7 cellular contexts compared by ENCODE assay signal in the genomic region with DNA sequence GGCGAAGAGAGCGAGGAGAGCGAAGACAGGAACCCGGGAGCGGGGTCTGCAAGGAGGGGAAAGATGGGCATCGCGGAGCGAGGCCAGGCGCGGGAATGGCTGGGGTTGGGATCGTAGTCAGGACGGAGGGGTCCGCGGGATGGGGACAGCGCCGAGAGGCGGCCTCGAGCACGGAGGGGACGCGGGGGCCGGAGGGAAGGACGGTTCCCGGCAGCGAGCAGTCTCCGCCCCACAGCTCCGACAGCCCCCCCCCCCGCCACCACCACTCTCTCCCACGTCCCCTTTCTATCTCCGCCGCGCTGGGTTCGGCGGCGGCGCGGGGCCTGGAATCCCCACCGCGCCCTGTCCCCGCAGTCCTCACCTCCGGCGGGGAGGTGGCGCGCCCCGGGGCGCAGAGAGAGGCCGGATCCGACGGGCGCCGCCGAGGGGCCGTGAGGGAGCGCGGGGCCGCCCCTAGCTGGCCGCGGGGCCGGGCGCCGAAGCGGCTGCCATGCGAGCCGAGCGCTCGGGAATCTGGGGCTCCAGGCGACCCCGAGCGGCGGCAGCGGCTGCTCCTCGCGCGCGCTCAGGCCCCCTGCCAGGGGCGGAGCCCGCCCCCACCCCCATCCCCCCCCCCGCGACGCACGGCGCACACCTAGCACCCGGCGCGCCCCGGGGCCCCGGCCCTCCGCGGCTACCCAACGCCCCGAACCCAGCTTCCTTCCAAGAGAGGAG. TPM values are rescaled to one million over a fixed set of nuclear protein-coding genes. Genes with fewer than 3 reads are reported as not detected.
DNase-seq lines count a peak whose midpoint lies in the region; ATAC-seq lines count a peak whose summit lies in the region.

A gene with protein sequence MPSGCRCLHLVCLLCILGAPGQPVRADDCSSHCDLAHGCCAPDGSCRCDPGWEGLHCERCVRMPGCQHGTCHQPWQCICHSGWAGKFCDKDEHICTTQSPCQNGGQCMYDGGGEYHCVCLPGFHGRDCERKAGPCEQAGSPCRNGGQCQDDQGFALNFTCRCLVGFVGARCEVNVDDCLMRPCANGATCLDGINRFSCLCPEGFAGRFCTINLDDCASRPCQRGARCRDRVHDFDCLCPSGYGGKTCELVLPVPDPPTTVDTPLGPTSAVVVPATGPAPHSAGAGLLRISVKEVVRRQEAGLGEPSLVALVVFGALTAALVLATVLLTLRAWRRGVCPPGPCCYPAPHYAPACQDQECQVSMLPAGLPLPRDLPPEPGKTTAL (minus strand): TSS at position 515 of the 714 bp plus-strand sequence. CDS start 723 bp downstream, outside the sequence.

- H3K9ac ChIP-seq in rectal smooth muscle tissue (ENCODE audit: low read length): peak within 1 kb of the TSS; percentile 30

- peaks cover 3% of the 10 kb centered on the region for H3K36me3 ChIP-seq in rectal smooth muscle tissue (ENCODE audit: control insufficient read depth, insufficient read depth, low read length)

- intact Hi-C loops in activated naive CD4-positive, alpha-beta T cell treated with anti-CD3 and anti-CD28 coated beads for 36 hours (cut with micrococcal nuclease): loop anchor here (1.0 to 2.0 kb wide), 3 partner anchors 22 to 51 kb away; a partner anchor contains a TSS
- intact Hi-C loops in Right ventricle myocardium superior (cut with DNase I): no loop called here

- H3K4me3 ChIP-seq in rectal smooth muscle tissue (ENCODE audit: low read length): peak within 1 kb of the TSS; percentile 70

- peaks cover 3% of the 10 kb centered on the region for H3K4me1 ChIP-seq in rectal smooth muscle tissue (ENCODE audit: control insufficient read depth, insufficient read depth, low read length)

- H3K27me3 Mint-ChIP-seq in activated naive CD4-positive, alpha-beta T cell treated with anti-CD3 and anti-CD28 coated beads for 36 hours (ENCODE audit: low read depth): peaks cover 4% of the 10 kb centered on the region

- no peaks in the 10 kb centered on the region for H3K36me3 Mint-ChIP-seq in activated naive CD4-positive, alpha-beta T cell treated with anti-CD3 and anti-CD28 coated beads for 36 hours (ENCODE audit: low read depth)

- no peak within 1 kb of the TSS for H3K27ac ChIP-seq in rectal smooth muscle tissue (ENCODE audit: low read depth, low read length)

- H3K4me3 Mint-ChIP-seq in activated naive CD4-positive, alpha-beta T cell treated with anti-CD3 and anti-CD28 coated beads for 36 hours: peak within 1 kb of the TSS; percentile 89

- CTCF ChIA-PET in activated naive CD4-positive, alpha-beta T cell treated with anti-CD3 and anti-CD28 coated beads for 36 hours (lab: Charles Lee): interaction anchor here (0.7 to 9.7 kb wide), 2 partner anchors 17 to 53 kb away, joined by 3 to 69 read pairs; a partner anchor contains a TSS

- no peak within 1 kb of the TSS for H3K27ac Mint-ChIP-seq in activated naive CD4-positive, alpha-beta T cell treated with anti-CD3 and anti-CD28 coated beads for 36 hours

- H3K9me3 Mint-ChIP-seq in activated naive CD4-positive, alpha-beta T cell treated with anti-CD3 and anti-CD28 coated beads for 36 hours: no peaks in the 10 kb centered on the region

- peak; percentile 49 for DNase-seq in NCI-H2171 (lab: John Stamatoyannopoulos, UW)
- peak; percentile 27 for DNase-seq in activated naive CD4-positive, alpha-beta T cell treated with anti-CD3 and anti-CD28 coated beads for 36 hours
- DNase-seq in Right ventricle myocardium superior: no peak
- no peak for DNase-seq in NK-92 (lab: John Stamatoyannopoulos, UW; ENCODE audit: unreplicated experiment)
- DNase-seq in NCI-H774 (lab: John Stamatoyannopoulos, UW): no peak

- peaks cover 8% of the 10 kb centered on the region for H3K4me1 Mint-ChIP-seq in activated naive CD4-positive, alpha-beta T cell treated with anti-CD3 and anti-CD28 coated beads for 36 hours (ENCODE audit: low read depth)

- ATAC-seq in GM19023 (IDR thresholded peaks at IDR 0.05; ENCODE audit: unreplicated experiment) (peak; percentile 17), Right ventricle myocardium superior (ENCODE audit: poor library complexity) (peak; percentile 40)

- H3K27me3 ChIP-seq in rectal smooth muscle tissue (ENCODE audit: control insufficient read depth, insufficient read depth, low read length): no peaks in the 10 kb centered on the region

RNA-seq across cellular contexts. Expression of the gene that starts here (rescaled TPM):
- under 1 TPM; 0.47 to 0.52 TPM for total RNA-seq in activated naive CD4-positive, alpha-beta T cell treated with anti-CD3 and anti-CD28 coated beads for 36 hours
- total RNA-seq in Right ventricle myocardium superior: 1.0 TPM

Comparison
In these comparisons a context has a peak if more than half of its experiments do, and no peak if none do; other contexts are left out.
1. Peak in DNase-seq in activated naive CD4-positive, alpha-beta T cell treated with anti-CD3 and anti-CD28 coated beads for 36 hours; RNA of the gene not detected or under 1 TPM.